ENCODE assay signal across 19 cellular contexts in the genomic region with DNA sequence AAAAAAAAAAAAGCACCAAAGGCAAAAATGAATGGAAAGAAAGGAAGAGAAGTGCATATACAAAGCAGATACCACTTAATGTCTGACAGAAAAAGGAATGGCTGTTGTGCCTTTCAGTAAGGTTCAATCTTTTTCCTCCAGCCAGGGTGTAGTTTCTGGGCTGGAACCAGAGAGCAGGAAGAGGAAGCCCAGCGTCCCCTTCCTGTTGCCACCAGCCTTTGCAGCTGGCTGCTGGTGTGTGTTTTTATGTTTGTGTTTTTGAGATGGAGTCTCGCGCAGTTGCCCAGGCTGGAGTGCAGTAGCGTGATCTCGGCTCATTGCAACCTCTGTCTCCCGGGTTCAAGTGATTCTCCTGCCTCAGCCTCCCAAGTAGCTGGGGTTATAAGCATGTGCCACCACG.
A peak's percentile ranks its signal among the peaks of the same experiment; 100 is the strongest.
DNase-seq lines count a peak whose midpoint lies in the region; ATAC-seq and TF ChIP-seq lines count a peak whose summit lies in the region.
"Had no signal": no experiment of that assay in that cellular context is flagged by ENCODE, and none has a peak within 500 bp of the region (broad histone marks: within the 10 kb centered on the region; RNA-seq: fewer than 3 reads in every experiment).

No MANE protein-coding gene starts in this region.

- ATAC-seq in heart right ventricle (peak in 2 of 8 donors; percentile 42), left cardiac atrium (no peak), GM23338 (no peak), GM18873 (IDR thresholded peaks at IDR 0.05; ENCODE audit: low FRiP score, unreplicated experiment) (no peak), HG03135 (IDR thresholded peaks at IDR 0.05; ENCODE audit: unreplicated experiment) (no peak)
- peak; percentile 34 for ATAC-seq in activated CD8-positive, alpha-beta T cell treated with anti-CD3 and anti-CD28 coated beads for 36 hours
- ATAC-seq in stimulated activated memory B cell treated with anti-CD40 and anti-IgM and Interleukin-4, amounts not matched to agents 10 μg/mL and 1 μg/mL and 100 μg/mL, for 72 hours, result no peak
- ATAC-seq: psoas muscle had no signal

- no peak overlapping the region for H3K4me2 ChIP-seq in GM23338

- H3K36me3 Mint-ChIP-seq in GM23338 (ENCODE audit: low read depth), result no peaks in the 10 kb centered on the region
- no peaks in the 10 kb centered on the region for H3K36me3 Mint-ChIP-seq in activated CD8-positive, alpha-beta T cell treated with anti-CD3 and anti-CD28 coated beads for 36 hours (ENCODE audit: low read depth)
- H3K36me3 Mint-ChIP-seq in stimulated activated memory B cell treated with anti-CD40 and anti-IgM and Interleukin-4, amounts not matched to agents 10 μg/mL and 1 μg/mL and 100 μg/mL, for 72 hours, result no peaks in the 10 kb centered on the region

- H2AFZ ChIP-seq in GM23338, result 0 out of 2 replicates have a peak overlapping the region, but pooled peaks have one; percentile 59

- H3K4me1 ChIP-seq in heart right ventricle (peaks cover 4 to 37% (median 31%) of the 10 kb centered on the region in 9 donors), GM23338 (ENCODE audit: insufficient read depth) (no peaks in the 10 kb centered on the region)
- H3K4me1 ChIP-seq: adrenal gland, psoas muscle had no signal

- no peaks in the 10 kb centered on the region for H4K20me1 ChIP-seq in GM23338 (replicated peaks; ENCODE audit: insufficient read depth)

- 62 to 64% methylated on average over 7 of the region's 7 CpGs for WGBS in heart right ventricle, 2 donors

- H3K36me3 ChIP-seq in heart right ventricle (no peaks in the 10 kb centered on the region), GM23338 (ENCODE audit: insufficient read depth) (no peaks in the 10 kb centered on the region)
- H3K36me3 ChIP-seq: adrenal gland had no signal

- TF ChIP-seq CTCF in heart right ventricle (IDR thresholded peaks at IDR 0.05) (peak in 2 of 9 donors; percentile 12 to 35), GM23338 (conservative IDR thresholded peaks at IDR 0.05; ENCODE audit: low read depth in 2 of 2) (no peak), GM10248 (IDR thresholded peaks at IDR 0.05; ENCODE audit: control extremely low read depth, extremely low read depth, low read depth, missing control alignments) (no peak)
- no peak for TF ChIP-seq CTCF in activated CD8-positive, alpha-beta T cell treated with anti-CD3 and anti-CD28 coated beads for 36 hours (IDR thresholded peaks at IDR 0.05)

- H3K27me3 Mint-ChIP-seq in GM23338 (ENCODE audit: insufficient read depth, low read depth, poor library complexity), result peaks cover 8% of the 10 kb centered on the region
- H3K27me3 Mint-ChIP-seq in activated CD8-positive, alpha-beta T cell treated with anti-CD3 and anti-CD28 coated beads for 36 hours, result no peaks in the 10 kb centered on the region
- no peaks in the 10 kb centered on the region for H3K27me3 Mint-ChIP-seq in stimulated activated memory B cell treated with anti-CD40 and anti-IgM and Interleukin-4, amounts not matched to agents 10 μg/mL and 1 μg/mL and 100 μg/mL, for 72 hours

- POLR2A ChIA-PET in activated CD8-positive, alpha-beta T cell treated with anti-CD3 and anti-CD28 coated beads for 36 hours (lab: Charles Lee), result no interaction called here
- POLR2A ChIA-PET in GM10248 (lab: Yijun Ruan, JAX), result no interaction called here

- H3K27ac ChIP-seq in heart right ventricle (peak overlapping the region in 7 of 10 donors; percentile 23 to 74 (median 52)), GM23338 (ENCODE audit: low read depth) (no peak overlapping the region)
- H3K27ac ChIP-seq: adrenal gland, psoas muscle had no signal

- H3K79me2 ChIP-seq in GM23338 (replicated peaks; ENCODE audit: insufficient read depth), result no peaks in the 10 kb centered on the region

- no peak overlapping the region for H3K4me3 ChIP-seq in heart right ventricle
- no peak overlapping the region for H3K4me3 ChIP-seq in GM23338
- H3K4me3 ChIP-seq: adrenal gland, psoas muscle had no signal

- H3K27ac Mint-ChIP-seq in GM23338, result no peak overlapping the region
- H3K27ac Mint-ChIP-seq in activated CD8-positive, alpha-beta T cell treated with anti-CD3 and anti-CD28 coated beads for 36 hours, result no peak overlapping the region
- H3K27ac Mint-ChIP-seq in stimulated activated memory B cell treated with anti-CD40 and anti-IgM and Interleukin-4, amounts not matched to agents 10 μg/mL and 1 μg/mL and 100 μg/mL, for 72 hours, result peak overlapping the region; percentile 72

- H3K9me3 Mint-ChIP-seq in GM23338, result no peaks in the 10 kb centered on the region
- no peaks in the 10 kb centered on the region for H3K9me3 Mint-ChIP-seq in activated CD8-positive, alpha-beta T cell treated with anti-CD3 and anti-CD28 coated beads for 36 hours
- H3K9me3 Mint-ChIP-seq in stimulated activated memory B cell treated with anti-CD40 and anti-IgM and Interleukin-4, amounts not matched to agents 10 μg/mL and 1 μg/mL and 100 μg/mL, for 72 hours, result no peaks in the 10 kb centered on the region

- no peaks in the 10 kb centered on the region for H3K9me3 ChIP-seq in heart right ventricle
- H3K9me3 ChIP-seq: adrenal gland, psoas muscle had no signal

- H3K4me3 Mint-ChIP-seq in GM23338, result no peak overlapping the region
- no peak overlapping the region for H3K4me3 Mint-ChIP-seq in activated CD8-positive, alpha-beta T cell treated with anti-CD3 and anti-CD28 coated beads for 36 hours
- H3K4me3 Mint-ChIP-seq in stimulated activated memory B cell treated with anti-CD40 and anti-IgM and Interleukin-4, amounts not matched to agents 10 μg/mL and 1 μg/mL and 100 μg/mL, for 72 hours, result no peak overlapping the region

- CTCF ChIA-PET in activated CD8-positive, alpha-beta T cell treated with anti-CD3 and anti-CD28 coated beads for 36 hours (lab: Charles Lee), result interaction anchor here (0.7 to 1.5 kb wide), 4 partner anchors 10 to 115 kb away, joined by 3 to 7 read pairs (median 3); no protein-coding TSS in a partner anchor
- CTCF ChIA-PET in GM10248 (lab: Yijun Ruan, JAX), result interaction anchor here (0.6 to 1.3 kb wide), 3 partner anchors 27 to 566 kb away, joined by 3 read pairs; no protein-coding TSS in a partner anchor

- H3K27me3 ChIP-seq in heart right ventricle (no peaks in the 10 kb centered on the region), GM23338 (ENCODE audit: insufficient read depth) (no peaks in the 10 kb centered on the region)
- H3K27me3 ChIP-seq: adrenal gland had no signal

- no peaks in the 10 kb centered on the region for H3F3A ChIP-seq in GM23338 (replicated peaks; ENCODE audit: low read depth)

- DNase-seq in heart right ventricle, result no peak
- no peak for DNase-seq in left cardiac atrium
- no peak for DNase-seq in GM23338 (ENCODE audit: low spot score)
- no peak for DNase-seq in activated CD8-positive, alpha-beta T cell treated with anti-CD3 and anti-CD28 coated beads for 36 hours
- no peak for DNase-seq in GM10248 (ENCODE audit: extremely low spot score)
- DNase-seq: activated CD4-positive, CD25-positive, alpha-beta regulatory T cell treated with anti-CD3 and anti-CD28 coated beads, Interleukin-2, amount 50 U/mL, for 72 hours; activated T-cell treated with anti-CD3 and anti-CD28 coated beads for 4 hours; DMS 273 treated with DMSO at 0.1 percent for 48 hours; effector CD4-positive, alpha-beta T cell; HCEC 1CT; mesenchymal stem cell; NCI-H146; NK-92 treated with Interleukin-12 subunit alpha and Interleukin-12 subunit beta, amount 100 ng/mL, for 24 hours; psoas muscle; RPMI8226 had no signal

- H3K4me1 Mint-ChIP-seq in GM23338, result no peaks in the 10 kb centered on the region
- H3K4me1 Mint-ChIP-seq in activated CD8-positive, alpha-beta T cell treated with anti-CD3 and anti-CD28 coated beads for 36 hours (ENCODE audit: low read depth), result peaks cover 3% of the 10 kb centered on the region
- peaks cover 24% of the 10 kb centered on the region for H3K4me1 Mint-ChIP-seq in stimulated activated memory B cell treated with anti-CD40 and anti-IgM and Interleukin-4, amounts not matched to agents 10 μg/mL and 1 μg/mL and 100 μg/mL, for 72 hours

- no peaks in the 10 kb centered on the region for H3K9me2 ChIP-seq in GM23338 (ENCODE audit: insufficient read depth)

- intact Hi-C loops in heart right ventricle (cut with DNase I), result loop anchor here in 1 of 10 donors (10.0 kb wide), 1 partner anchor 65 kb away; no protein-coding TSS in a partner anchor
- intact Hi-C loops in left cardiac atrium (cut with DNase I), result no loop called here
- intact Hi-C loops in activated CD8-positive, alpha-beta T cell treated with anti-CD3 and anti-CD28 coated beads for 36 hours (cut with micrococcal nuclease), result no loop called here

TF ChIP-seq in GM23338, 12 proteins besides CTCF, POLR2A, EP300 and RAD21 (continues in another document):
- no peak for TF ChIP-seq POLR2AphosphoS5 (IDR thresholded peaks at IDR 0.05; ENCODE audit: low read depth)
- TF ChIP-seq, protein P1, sequence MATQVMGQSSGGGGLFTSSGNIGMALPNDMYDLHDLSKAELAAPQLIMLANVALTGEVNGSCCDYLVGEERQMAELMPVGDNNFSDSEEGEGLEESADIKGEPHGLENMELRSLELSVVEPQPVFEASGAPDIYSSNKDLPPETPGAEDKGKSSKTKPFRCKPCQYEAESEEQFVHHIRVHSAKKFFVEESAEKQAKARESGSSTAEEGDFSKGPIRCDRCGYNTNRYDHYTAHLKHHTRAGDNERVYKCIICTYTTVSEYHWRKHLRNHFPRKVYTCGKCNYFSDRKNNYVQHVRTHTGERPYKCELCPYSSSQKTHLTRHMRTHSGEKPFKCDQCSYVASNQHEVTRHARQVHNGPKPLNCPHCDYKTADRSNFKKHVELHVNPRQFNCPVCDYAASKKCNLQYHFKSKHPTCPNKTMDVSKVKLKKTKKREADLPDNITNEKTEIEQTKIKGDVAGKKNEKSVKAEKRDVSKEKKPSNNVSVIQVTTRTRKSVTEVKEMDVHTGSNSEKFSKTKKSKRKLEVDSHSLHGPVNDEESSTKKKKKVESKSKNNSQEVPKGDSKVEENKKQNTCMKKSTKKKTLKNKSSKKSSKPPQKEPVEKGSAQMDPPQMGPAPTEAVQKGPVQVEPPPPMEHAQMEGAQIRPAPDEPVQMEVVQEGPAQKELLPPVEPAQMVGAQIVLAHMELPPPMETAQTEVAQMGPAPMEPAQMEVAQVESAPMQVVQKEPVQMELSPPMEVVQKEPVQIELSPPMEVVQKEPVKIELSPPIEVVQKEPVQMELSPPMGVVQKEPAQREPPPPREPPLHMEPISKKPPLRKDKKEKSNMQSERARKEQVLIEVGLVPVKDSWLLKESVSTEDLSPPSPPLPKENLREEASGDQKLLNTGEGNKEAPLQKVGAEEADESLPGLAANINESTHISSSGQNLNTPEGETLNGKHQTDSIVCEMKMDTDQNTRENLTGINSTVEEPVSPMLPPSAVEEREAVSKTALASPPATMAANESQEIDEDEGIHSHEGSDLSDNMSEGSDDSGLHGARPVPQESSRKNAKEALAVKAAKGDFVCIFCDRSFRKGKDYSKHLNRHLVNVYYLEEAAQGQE (IDR thresholded peaks at IDR 0.05; ENCODE audit: unreplicated experiment), result no peak
- no peak for TF ChIP-seq ZNF331 (CRISPR knock-in tag; IDR thresholded peaks at IDR 0.05; ENCODE audit: low read depth)
- TF ChIP-seq JUNB (IDR thresholded peaks at IDR 0.05; ENCODE audit: unreplicated experiment), result no peak
- no peak for TF ChIP-seq ZNF114 (CRISPR knock-in tag; IDR thresholded peaks at IDR 0.05)
- TF ChIP-seq EZH2 (IDR thresholded peaks at IDR 0.05; ENCODE audit: low read depth, unreplicated experiment), result no peak
- TF ChIP-seq STAT1 (IDR thresholded peaks at IDR 0.05; ENCODE audit: unreplicated experiment), result no peak
- no peak for TF ChIP-seq EZH2phosphoT487 (IDR thresholded peaks at IDR 0.05; ENCODE audit: unreplicated experiment)
